ENCODE assay signal across 32 cellular contexts in the genomic region with DNA sequence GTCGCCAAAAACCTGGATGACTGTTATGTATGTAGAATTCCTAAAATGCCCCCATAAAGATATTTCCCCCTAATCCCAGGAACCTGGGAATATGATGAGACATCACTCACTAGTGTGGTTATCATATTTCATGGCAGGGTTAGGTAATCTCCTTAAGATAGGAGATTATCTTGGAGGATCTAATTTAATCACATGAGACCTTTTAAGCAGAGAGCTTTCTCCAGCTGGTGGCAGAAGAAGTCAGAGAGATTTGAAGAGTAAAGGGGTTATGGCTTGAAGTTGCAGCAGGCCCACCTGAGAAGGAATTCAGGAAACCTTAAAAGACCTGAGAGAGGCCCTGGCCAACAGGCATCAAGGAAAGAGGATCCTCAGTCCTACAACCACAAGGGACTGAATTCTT.
"Had no signal": no experiment of that assay in that cellular context is flagged by ENCODE, and none has a peak within 500 bp of the region (broad histone marks: within the 10 kb centered on the region; RNA-seq: fewer than 3 reads in every experiment).

No MANE protein-coding gene starts in this region.

- H3K27ac ChIP-seq: ascending aorta, breast epithelium, PC-9, SJCRH30 had no signal

- H2AFZ ChIP-seq: PC-9 had no signal

- H3K9ac ChIP-seq: SK-N-SH had no signal

- DNase-seq: activated CD4-positive, alpha-beta T cell treated with anti-CD3 and anti-CD28 coated beads for 36 hours; activated CD4-positive, alpha-beta T cell treated with anti-CD3 and anti-CD28 coated beads, Interleukin-2, amount 10 ng/mL, durations not matched to agents 7 days and 5 days; activated CD4-positive, alpha-beta T cell treated with anti-CD3 and anti-CD28 coated beads, Interleukin-2, amount 50 U/mL, for 48 hours; activated CD8-positive, alpha-beta T cell treated with anti-CD3 and anti-CD28 coated beads, Interleukin-2, amount 10 ng/mL, durations not matched to agents 7 days and 5 days; activated gamma-delta T cell; activated naive CD4-positive, alpha-beta T cell treated with Interleukin-2 at 50 U/mL for 16 hours; activated naive CD8-positive, alpha-beta T cell treated with anti-CD3 and anti-CD28 coated beads, Interleukin-2, amount 10 ng/mL, durations not matched to agents 7 days and 5 days; activated T-cell treated with anti-CD3 and anti-CD28 coated beads, Interleukin-2, amount 50 U/mL, for 24 hours; amygdala; Kasumi-1; MG63; NCI-H1048; NCI-H1105 treated with DMSO at 0.1 percent for 48 hours; NCI-H1436; NCI-H1694; NCI-H1930; NCI-H2081 treated with DMSO at 0.1 percent for 48 hours; NCI-H345; NCI-H526 treated with DMSO at 0.1 percent for 48 hours; NCI-H774; PC-9; Right ventricle myocardium superior; SJCRH30; SK-N-SH had no signal

- H3K27me3 Mint-ChIP-seq: activated naive CD4-positive, alpha-beta T cell treated with anti-CD3 and anti-CD28 coated beads, Interleukin-2, amount 50 U/mL, for 24 hours; activated T-cell treated with anti-CD3 and anti-CD28 coated beads, Interleukin-2, amount 50 U/mL, for 24 hours had no signal

- H3K9me3 Mint-ChIP-seq: activated naive CD4-positive, alpha-beta T cell treated with anti-CD3 and anti-CD28 coated beads, Interleukin-2, amount 50 U/mL, for 24 hours; activated T-helper 2 cell treated with anti-CD3 and anti-CD28 coated beads, Interferon-gamma antibody, Interleukin-2, Interleukin-4, amounts not matched to agents 10 μg/mL and 5 μg/mL and 100 μg/mL, durations not matched to agents 14 hours and 24 hours and 36 hours; T-helper 1 cell treated with Interleukin-12 subunit alpha and Interleukin-12 subunit beta and Interleukin-4 antibody, amounts not matched to agents 30 μg/mL and 1 μg/mL, for 36 hours; T-helper 2 cell treated with Interferon-gamma antibody and Interleukin-4, amounts not matched to agents 5 μg/mL and 100 μg/mL, for 36 hours had no signal

- ATAC-seq: activated CD4-positive, alpha-beta T cell treated with anti-CD3 and anti-CD28 coated beads for 36 hours; activated CD4-positive, CD25-positive, alpha-beta regulatory T cell treated with anti-CD3 and anti-CD28 coated beads, Interleukin-2, amount 50 U/mL, for 24 hours; activated CD8-positive, alpha-beta T cell treated with anti-CD3 and anti-CD28 coated beads, Interleukin-2, amount 10 ng/mL, durations not matched to agents 7 days and 5 days; WTC11 had no signal

- H3K27me3 ChIP-seq: ascending aorta, breast epithelium, MG63, SJCRH30 had no signal

- H3K4me2 ChIP-seq: PC-9, SK-N-SH had no signal

- H3K36me3 ChIP-seq: ascending aorta, breast epithelium, MG63, SJCRH30 had no signal

- H3K9me3 ChIP-seq: ascending aorta, breast epithelium, MG63, SJCRH30, SK-N-SH had no signal

- H3K36me3 Mint-ChIP-seq: WTC11 had no signal

- H3K27ac Mint-ChIP-seq: activated CD4-positive, alpha-beta T cell treated with anti-CD3 and anti-CD28 coated beads for 36 hours; activated CD4-positive, alpha-beta T cell treated with anti-CD3 and anti-CD28 coated beads, Interleukin-2, amount 10 ng/mL, durations not matched to agents 7 days and 5 days; activated CD8-positive, alpha-beta T cell treated with anti-CD3 and anti-CD28 coated beads, Interleukin-2, amount 10 ng/mL, durations not matched to agents 7 days and 5 days; activated naive CD4-positive, alpha-beta T cell treated with anti-CD3 and anti-CD28 coated beads, Interleukin-2, amount 50 U/mL, for 24 hours; activated naive CD8-positive, alpha-beta T cell treated with anti-CD3 and anti-CD28 coated beads, Interleukin-2, amount 10 ng/mL, durations not matched to agents 7 days and 5 days; activated T-cell treated with anti-CD3 and anti-CD28 coated beads, Interleukin-2, amount 50 U/mL, for 24 hours; activated T-helper 2 cell treated with anti-CD3 and anti-CD28 coated beads, Interferon-gamma antibody, Interleukin-2, Interleukin-4, amounts not matched to agents 10 μg/mL and 5 μg/mL and 100 μg/mL, durations not matched to agents 14 hours and 24 hours and 36 hours; T-helper 1 cell treated with Interleukin-12 subunit alpha and Interleukin-12 subunit beta and Interleukin-4 antibody, amounts not matched to agents 30 μg/mL and 1 μg/mL, for 36 hours; T-helper 2 cell treated with Interferon-gamma antibody and Interleukin-4, amounts not matched to agents 5 μg/mL and 100 μg/mL, for 36 hours; WTC11 had no signal

- H3K4me3 Mint-ChIP-seq: activated CD4-positive, alpha-beta T cell treated with anti-CD3 and anti-CD28 coated beads for 36 hours; activated CD4-positive, alpha-beta T cell treated with anti-CD3 and anti-CD28 coated beads, Interleukin-2, amount 10 ng/mL, durations not matched to agents 7 days and 5 days; activated CD8-positive, alpha-beta T cell treated with anti-CD3 and anti-CD28 coated beads, Interleukin-2, amount 10 ng/mL, durations not matched to agents 7 days and 5 days; activated naive CD4-positive, alpha-beta T cell treated with anti-CD3 and anti-CD28 coated beads, Interleukin-2, amount 50 U/mL, for 24 hours; activated naive CD8-positive, alpha-beta T cell treated with anti-CD3 and anti-CD28 coated beads, Interleukin-2, amount 10 ng/mL, durations not matched to agents 7 days and 5 days; activated T-cell treated with anti-CD3 and anti-CD28 coated beads, Interleukin-2, amount 50 U/mL, for 24 hours; T-helper 1 cell treated with Interleukin-12 subunit alpha and Interleukin-12 subunit beta and Interleukin-4 antibody, amounts not matched to agents 30 μg/mL and 1 μg/mL, for 36 hours; T-helper 2 cell treated with Interferon-gamma antibody and Interleukin-4, amounts not matched to agents 5 μg/mL and 100 μg/mL, for 36 hours; WTC11 had no signal

- H3K4me3 ChIP-seq: ascending aorta, breast epithelium, MG63, PC-9, SJCRH30 had no signal
